25 cellular contexts compared by ENCODE assay signal in the genomic region with DNA sequence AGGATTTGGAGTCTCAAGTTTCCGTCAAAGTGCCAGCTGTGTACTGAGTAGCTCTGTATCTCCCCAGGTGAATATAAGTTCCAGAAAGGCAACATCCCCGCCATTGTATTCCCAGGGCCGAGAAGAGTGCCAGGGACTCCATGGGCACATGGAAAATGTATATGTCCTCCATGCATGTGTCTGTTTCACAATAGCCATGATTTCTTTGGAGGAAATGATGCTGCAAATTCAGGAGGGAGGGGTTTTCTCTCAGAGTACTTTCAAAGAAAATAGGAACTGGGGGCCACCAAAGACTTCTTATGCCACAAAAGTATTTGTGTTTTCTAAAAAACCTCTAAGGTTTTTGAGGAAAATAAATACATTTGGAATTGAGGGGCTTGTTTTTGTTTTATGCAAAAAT.
"Had no signal": no experiment of that assay in that cellular context is flagged by ENCODE, and none has a peak within 500 bp of the region (broad histone marks: within the 10 kb centered on the region; RNA-seq: fewer than 3 reads in every experiment).

No MANE protein-coding gene starts in this region.

- H3K27me3 ChIP-seq: body of pancreas, MG63 had no signal

- H3K36me3 ChIP-seq: MG63 had no signal

- H3K9me3 ChIP-seq: body of pancreas, MG63 had no signal

- ATAC-seq: activated CD8-positive, alpha-beta T cell treated with anti-CD3 and anti-CD28 coated beads, Interleukin-2, amount 10 ng/mL, durations not matched to agents 7 days and 5 days; body of pancreas; Panc1; Right ventricle myocardium inferior; WTC11 had no signal

- H3K4me1 ChIP-seq: body of pancreas had no signal

- FAIRE-seq: bronchial epithelial cell had no signal

- H3K4me3 ChIP-seq: body of pancreas, MG63, SK-N-MC had no signal

- DNase-seq: activated CD4-positive, alpha-beta T cell treated with anti-CD3 and anti-CD28 coated beads for 48 hours; activated CD4-positive, alpha-beta T cell treated with anti-CD3 and anti-CD28 coated beads, Interleukin-2, amount 50 U/mL, for 4 hours; activated CD4-positive, CD25-positive, alpha-beta regulatory T cell treated with anti-CD3 and anti-CD28 coated beads, Interleukin-2, amount 50 U/mL, for 72 hours; activated CD8-positive, alpha-beta memory T cell treated with anti-CD3 and anti-CD28 coated beads, Interleukin-2, amount 50 U/mL, for 48 hours; activated CD8-positive, alpha-beta T cell treated with anti-CD3 and anti-CD28 coated beads, Interleukin-2, amount 10 ng/mL, durations not matched to agents 7 days and 5 days; activated naive CD4-positive, alpha-beta T cell treated with anti-CD3 and anti-CD28 coated beads, Interleukin-2, amount 50 U/mL, for 16 hours; activated naive CD8-positive, alpha-beta T cell treated with anti-CD3 and anti-CD28 coated beads, Interleukin-2, amount 10 ng/mL, durations not matched to agents 7 days and 5 days; activated T-cell treated with anti-CD3 and anti-CD28 coated beads, Interleukin-2, amount 50 U/mL, for 1 hour; aorta; body of pancreas; MG63; NCI-H1048; NCI-H146; NCI-H187 treated with DMSO at 0.1 percent for 48 hours; NCI-H2081 treated with DMSO at 0.1 percent for 48 hours; NCI-H510A treated with DMSO at 0.1 percent for 48 hours; NK-92 treated with Interleukin-12 subunit alpha and Interleukin-12 subunit beta, amount 100 ng/mL, for 24 hours; OCI-M1; RPMI8226; SW 1271 had no signal

- H3K27ac ChIP-seq: body of pancreas, SK-N-MC had no signal
